11 cellular contexts compared by ENCODE assay signal in genomic region chr9:124280176-124280691, GRCh38. TPM values are rescaled to one million over a fixed set of nuclear protein-coding genes. Genes with fewer than 3 reads are reported as not detected.
A peak's percentile ranks its signal among the peaks of the same experiment; 100 is the strongest.
DNase-seq lines count a peak whose midpoint lies in the region; ATAC-seq and TF ChIP-seq lines count a peak whose summit lies in the region.
"Had no signal": no experiment of that assay in that cellular context is flagged by ENCODE, and none has a peak within 500 bp of the region (broad histone marks: within the 10 kb centered on the region; RNA-seq: fewer than 3 reads in every experiment).

No MANE protein-coding gene starts in this region.

- TF ChIP-seq CTCF in body of pancreas (IDR thresholded peaks at IDR 0.05) (no peak), smooth muscle cell (IDR thresholded peaks at IDR 0.05; ENCODE audit: borderline replicate concordance, insufficient read depth, poor library complexity, severe bottlenecking) (no peak), OCI-LY7 (conservative IDR thresholded peaks at IDR 0.05; ENCODE audit: low read length) (no peak)

- WGBS in body of pancreas, 2 donors: 59 to 61% methylated on average over 5 to 16 of the region's 16 CpGs
- WGBS in smooth muscle cell (ENCODE audit: low lambda C conversion rate): 75% methylated on average over 16 of the region's 16 CpGs

- no TSS peak for BruUV-seq in OCI-LY7 (replicated peaks; lab: Mats Ljungman, UMichigan)

- H3K9ac ChIP-seq in smooth muscle cell (ENCODE audit: low read depth): no peak overlapping the region
- H3K9ac ChIP-seq: parathyroid adenoma had no signal

- H3K79me2 ChIP-seq in smooth muscle cell (ENCODE audit: low read depth) (peaks cover 98% of the 10 kb centered on the region), OCI-LY7 (ENCODE audit: insufficient read depth, low read depth, low read length) (no peaks in the 10 kb centered on the region)
- H3K79me2 ChIP-seq: parathyroid adenoma had no signal

- H3K27me3 ChIP-seq in body of pancreas (no peaks in the 10 kb centered on the region), smooth muscle cell (ENCODE audit: low read depth) (no peaks in the 10 kb centered on the region)

- H3K4me2 ChIP-seq in smooth muscle cell: no peak overlapping the region
- no peak overlapping the region for H3K4me2 ChIP-seq in OCI-LY7 (ENCODE audit: low read length)

- H4K20me1 ChIP-seq in smooth muscle cell (ENCODE audit: low read depth) (peaks cover 99% of the 10 kb centered on the region), OCI-LY7 (ENCODE audit: insufficient read depth, low read length) (no peaks in the 10 kb centered on the region)

- intact Hi-C loops in body of pancreas (cut with DNase I): no loop called here
- intact Hi-C loops in OCI-LY7 (cut with micrococcal nuclease; ENCODE audit: unreplicated experiment): no loop called here

- H3K27me3 Mint-ChIP-seq in T-cell: no peaks in the 10 kb centered on the region

- H3K9me3 ChIP-seq in body of pancreas: no peaks in the 10 kb centered on the region
- H3K9me3 ChIP-seq in smooth muscle cell (replicated peaks; ENCODE audit: low read depth): no peaks in the 10 kb centered on the region
- no peaks in the 10 kb centered on the region for H3K9me3 ChIP-seq in OCI-LY7 (ENCODE audit: low read length)
- H3K9me3 ChIP-seq: HAP-1 had no signal

- H3K27ac Mint-ChIP-seq in T-cell: no peak overlapping the region

- H3K4me1 Mint-ChIP-seq in T-cell: peaks cover under 1 to 11% (median 1%) of the 10 kb centered on the region in 3 donors

- POLR2A ChIA-PET in OCI-LY7 (lab: Charles Lee) (no interaction called here), T-cell (lab: Charles Lee) (no interaction called here)

- H3K36me3 Mint-ChIP-seq in T-cell: no peaks in the 10 kb centered on the region

- H3K9me2 ChIP-seq in OCI-LY7 (ENCODE audit: insufficient read depth, low read length): no peaks in the 10 kb centered on the region

- no peaks in the 10 kb centered on the region for H3K36me3 ChIP-seq in body of pancreas (replicated peaks in 1 of 2; ENCODE audit: insufficient read depth in 1 of 2, low read depth in 2 of 2)
- H3K36me3 ChIP-seq in smooth muscle cell (ENCODE audit: low read depth): no peaks in the 10 kb centered on the region
- H3K36me3 ChIP-seq in OCI-LY7 (ENCODE audit: insufficient read depth, low read length): no peaks in the 10 kb centered on the region; the same call in 1 of the 2 replicates
- H3K36me3 ChIP-seq: HAP-1 had no signal

- CTCF ChIA-PET in OCI-LY7 (lab: Charles Lee; ENCODE audit: unreplicated experiment): no interaction called here
- CTCF ChIA-PET in T-cell (lab: Charles Lee): interaction anchor here in 1 of 2 donors (0.6 kb wide), 1 partner anchor 48 kb away, joined by 3 read pairs; no protein-coding TSS in a partner anchor

- H3K4me1 ChIP-seq in body of pancreas: peaks cover 49% of the 10 kb centered on the region
- peaks cover 26% of the 10 kb centered on the region for H3K4me1 ChIP-seq in smooth muscle cell (ENCODE audit: low read depth)
- no peaks in the 10 kb centered on the region for H3K4me1 ChIP-seq in OCI-LY7 (ENCODE audit: insufficient read depth, low read length, poor library complexity, severe bottlenecking)
- H3K4me1 ChIP-seq: HAP-1, parathyroid adenoma had no signal

- H2AFZ ChIP-seq in smooth muscle cell (ENCODE audit: low read depth) (no peak overlapping the region), OCI-LY7 (ENCODE audit: low read length) (no peak overlapping the region)
- H2AFZ ChIP-seq: parathyroid adenoma had no signal

- peak overlapping the region in 3 of 4 donors; percentile 39 to 72 (median 47) for H3K27ac ChIP-seq in body of pancreas
- peak overlapping the region; percentile 66 for H3K27ac ChIP-seq in smooth muscle cell (ENCODE audit: low read depth)
- H3K27ac ChIP-seq in OCI-LY7 (ENCODE audit: low read depth, low read length, poor library complexity, severe bottlenecking): no peak overlapping the region
- H3K27ac ChIP-seq: parathyroid adenoma had no signal

- DNase-seq in GM03348 (ENCODE audit: low spot score): peak; percentile 76
- DNase-seq in body of pancreas: peak in 1 of 4 donors; percentile 59
- DNase-seq in iris pigment epithelial cell (ENCODE audit: low read depth): peak; percentile 89
- no peak for DNase-seq in smooth muscle cell (lab: John Stamatoyannopoulos, UW; ENCODE audit: unreplicated experiment)
- no peak for DNase-seq in SKM-1 (lab: John Stamatoyannopoulos, UW; ENCODE audit: unreplicated experiment)
- no peak for DNase-seq in OCI-LY7 (ENCODE audit: low spot score)
- DNase-seq in T-cell: no peak
- DNase-seq: central memory CD4-positive, alpha-beta T cell had no signal

- no peak for TF ChIP-seq POLR2A in body of pancreas (IDR thresholded peaks at IDR 0.05)

- no peak overlapping the region for H3K4me3 ChIP-seq in body of pancreas
- no peak overlapping the region for H3K4me3 ChIP-seq in smooth muscle cell
- H3K4me3 ChIP-seq in OCI-LY7 (ENCODE audit: low read depth, low read length, poor library complexity, severe bottlenecking): no peak overlapping the region
- H3K4me3 ChIP-seq: HAP-1 had no signal

- peak; percentile 24 for ATAC-seq in body of pancreas
- no peak for ATAC-seq in T-cell (replicated peaks in 1 of 4)
- no peak for ATAC-seq in HG03108 (IDR thresholded peaks at IDR 0.05; ENCODE audit: unreplicated experiment)

- H3K9me3 Mint-ChIP-seq in T-cell: no peaks in the 10 kb centered on the region

- H3K4me3 Mint-ChIP-seq in T-cell: no peak overlapping the region

- peaks cover 20% of the 10 kb centered on the region for H3F3A ChIP-seq in smooth muscle cell (ENCODE audit: low read depth)

RNA-seq across cellular contexts. Expression of gene NEK6, which starts 22.5 kb away (rescaled TPM):
- 10 to 100 TPM; 15.5 to 23.6 TPM for total RNA-seq in body of pancreas
- 41.5 and 45.9 TPM in 2 replicates for total RNA-seq in smooth muscle cell
- 67.6 and 108 TPM in 2 replicates for polyA plus RNA-seq in smooth muscle cell
- 4.4 and 5.6 TPM in 2 replicates for total RNA-seq in OCI-LY7 (2014; rRNA removed; shearing (Covaris generic))
- total RNA-seq in OCI-LY7 (2022): 12.1 and 16.4 TPM in 2 replicates
- 10 to 100 TPM in 3 of 5 donors, 1 to 10 TPM in 2; 5.9 to 12.5 (median 10.4) TPM for total RNA-seq in T-cell

Comparison
In these comparisons a context has a peak if more than half of its experiments do, and no peak if none do; other contexts are left out.
1. DNase-seq: peak in GM03348 (single experiment) and iris pigment epithelial cell (single experiment); none in smooth muscle cell (single experiment), SKM-1 (single experiment), OCI-LY7 (single experiment) and T-cell (0 of 34).